In genomic region chr19:58181902-58182576, GRCh38 we compare ENCODE assay signal across 8 cellular contexts. TPM values are rescaled to one million over a fixed set of nuclear protein-coding genes. Genes with fewer than 3 reads are reported as not detected.
DNase-seq lines count a peak whose midpoint lies in the region; ATAC-seq, FAIRE-seq and TF ChIP-seq lines count a peak whose summit lies in the region.

No MANE protein-coding gene starts in this region.

- peaks cover 22% of the 10 kb centered on the region for H3K9me3 Mint-ChIP-seq in activated T-cell treated with anti-CD3 and anti-CD28 coated beads, Interleukin-2, amount 50 U/mL, for 4 hours
- peaks cover 36% of the 10 kb centered on the region for H3K9me3 Mint-ChIP-seq in progenitor cell of endocrine pancreas (ENCODE audit: low read depth)

- H3K4me1 ChIP-seq in uterus: no peaks in the 10 kb centered on the region

- peak; percentile 81 for TF ChIP-seq CTCF in 22Rv1 (IDR thresholded peaks at IDR 0.05)
- peak; percentile 34 for TF ChIP-seq CTCF in progenitor cell of endocrine pancreas (IDR thresholded peaks at IDR 0.05; ENCODE audit: unreplicated experiment)
- no peak for TF ChIP-seq CTCF in uterus (IDR thresholded peaks at IDR 0.05)

- peak overlapping the region; percentile 90 for H3K4me3 Mint-ChIP-seq in activated T-cell treated with anti-CD3 and anti-CD28 coated beads, Interleukin-2, amount 50 U/mL, for 4 hours
- peak overlapping the region; percentile 95 for H3K4me3 Mint-ChIP-seq in progenitor cell of endocrine pancreas (ENCODE audit: low read depth)

- H3K9me3 ChIP-seq in uterus: peaks cover 0 to 95% of the 10 kb centered on the region in 2 donors

- TF ChIP-seq POLR2A in GM12892 (IDR thresholded peaks at IDR 0.05; ENCODE audit: low read depth, low read length) (no peak), uterus (IDR thresholded peaks at IDR 0.05) (no peak)

- H3K27ac ChIP-seq in 22Rv1 (peak overlapping the region; percentile 95), uterus (peak overlapping the region; percentile 96 to 98)

- peak; percentile 56 for FAIRE-seq in GM12892 (lab: Jason Lieb, UNC)

- H3K27ac Mint-ChIP-seq in progenitor cell of endocrine pancreas: peak overlapping the region; percentile 100

- peaks cover 16% of the 10 kb centered on the region for H3K4me1 Mint-ChIP-seq in activated T-cell treated with anti-CD3 and anti-CD28 coated beads, Interleukin-2, amount 50 U/mL, for 4 hours (ENCODE audit: low read depth)
- H3K4me1 Mint-ChIP-seq in progenitor cell of endocrine pancreas (ENCODE audit: low read depth): no peaks in the 10 kb centered on the region

- H3K27me3 ChIP-seq in uterus: no peaks in the 10 kb centered on the region

- H3K27me3 Mint-ChIP-seq in activated T-cell treated with anti-CD3 and anti-CD28 coated beads, Interleukin-2, amount 50 U/mL, for 4 hours (ENCODE audit: low read depth): no peaks in the 10 kb centered on the region
- no peaks in the 10 kb centered on the region for H3K27me3 Mint-ChIP-seq in progenitor cell of endocrine pancreas

- DNase-seq in GM12892 (ENCODE audit: insufficient read length): no peak
- DNase-seq in NOMO-1 treated with dmso at 0.1 percent for 144 hours (lab: John Stamatoyannopoulos, UW; ENCODE audit: unreplicated experiment): peak; percentile 34
- peak; percentile 56 for DNase-seq in activated T-cell treated with anti-CD3 and anti-CD28 coated beads, Interleukin-2, amount 50 U/mL, for 4 hours
- DNase-seq in fibroblast of the conjunctiva (ENCODE audit: low read depth): peak; percentile 14
- DNase-seq in progenitor cell of endocrine pancreas (ENCODE audit: low spot score, unreplicated experiment): no peak
- no peak for DNase-seq in uterus

- ATAC-seq in activated T-cell treated with anti-CD3 and anti-CD28 coated beads, Interleukin-2, amount 50 U/mL, for 4 hours: no peak
- no peak for ATAC-seq in HG03045 (IDR thresholded peaks at IDR 0.05; ENCODE audit: unreplicated experiment)

- no peaks in the 10 kb centered on the region for H3K36me3 ChIP-seq in uterus

- peak overlapping the region in 1 of 2 donors; percentile 84 for H3K4me3 ChIP-seq in uterus

- intact Hi-C loops in uterus (cut with DNase I; ENCODE audit: low total_unique reads): no loop called here

- peaks cover 40% of the 10 kb centered on the region for H3K36me3 Mint-ChIP-seq in activated T-cell treated with anti-CD3 and anti-CD28 coated beads, Interleukin-2, amount 50 U/mL, for 4 hours (ENCODE audit: insufficient read depth)
- peaks cover 58% of the 10 kb centered on the region for H3K36me3 Mint-ChIP-seq in progenitor cell of endocrine pancreas (ENCODE audit: insufficient read depth)

RNA-seq across cellular contexts. Expression of gene ZNF274, which starts 0.8 kb away (rescaled TPM):
- polyA plus RNA-seq in GM12892 (2012; ENCODE audit: missing spikeins): 19.2 TPM
- 10 to 100 TPM; 17.3 to 26.6 (median 18.4) TPM for total RNA-seq in activated T-cell treated with anti-CD3 and anti-CD28 coated beads, Interleukin-2, amount 50 U/mL, for 4 hours
- 26.1 and 29.0 TPM in 2 replicates for total RNA-seq in progenitor cell of endocrine pancreas
- 10 to 100 TPM; 10.8 to 34.3 (median 29.7) TPM for total RNA-seq in uterus

RNA-seq across cellular contexts. Expression of gene ZNF329, which starts 31.4 kb away (rescaled TPM):
- polyA plus RNA-seq in GM12892 (2012; ENCODE audit: missing spikeins): 1.9 TPM
- 1 to 10 TPM; 6.3 to 8.4 (median 7.0) TPM for total RNA-seq in activated T-cell treated with anti-CD3 and anti-CD28 coated beads, Interleukin-2, amount 50 U/mL, for 4 hours
- total RNA-seq in progenitor cell of endocrine pancreas (15.3 and 17.0 TPM in 2 replicates), uterus (10 to 100 TPM in 3 of 4 donors, 1 to 10 TPM in 1; 2.6 to 29.7 (median 13.3) TPM)

RNA-seq across cellular contexts. Expression of gene ZNF544, which starts 46.7 kb away (rescaled TPM):
- polyA plus RNA-seq in GM12892 (2012; ENCODE audit: missing spikeins): 39.6 TPM
- total RNA-seq in activated T-cell treated with anti-CD3 and anti-CD28 coated beads, Interleukin-2, amount 50 U/mL, for 4 hours: 10 to 100 TPM; 41.6 to 43.8 (median 41.6) TPM
- total RNA-seq in progenitor cell of endocrine pancreas: 61.0 and 70.5 TPM in 2 replicates
- 10 to 100 TPM in 3 of 4 donors, 1 to 10 TPM in 1; 2.6 to 67.0 (median 43.7) TPM for total RNA-seq in uterus

Comparison
In these comparisons a context has a peak if more than half of its experiments do, and no peak if none do; other contexts are left out.
1. CTCF ChIP-seq: peak in 22Rv1 (single experiment) and progenitor cell of endocrine pancreas (single experiment); none in uterus (0 of 4).
2. DNase-seq: peak in NOMO-1 treated with dmso at 0.1 percent for 144 hours (single experiment), activated T-cell treated with anti-CD3 and anti-CD28 coated beads, Interleukin-2, amount 50 U/mL, for 4 hours (single experiment) and fibroblast of the conjunctiva (single experiment); none in GM12892 (single experiment), progenitor cell of endocrine pancreas (single experiment) and uterus (0 of 2).